ENCODE assay signal across 1 cellular context in genomic region chr2:204483497-204484164, GRCh38.
A peak's percentile ranks its signal among the peaks of the same experiment; 100 is the strongest.
TF ChIP-seq lines count a peak whose summit lies in the region.

No MANE protein-coding gene starts in this region.

TF ChIP-seq in SK-N-SH, 30 proteins besides CTCF, POLR2A, EP300 and RAD21 (continued from another document):
- TF ChIP-seq, protein P1, sequence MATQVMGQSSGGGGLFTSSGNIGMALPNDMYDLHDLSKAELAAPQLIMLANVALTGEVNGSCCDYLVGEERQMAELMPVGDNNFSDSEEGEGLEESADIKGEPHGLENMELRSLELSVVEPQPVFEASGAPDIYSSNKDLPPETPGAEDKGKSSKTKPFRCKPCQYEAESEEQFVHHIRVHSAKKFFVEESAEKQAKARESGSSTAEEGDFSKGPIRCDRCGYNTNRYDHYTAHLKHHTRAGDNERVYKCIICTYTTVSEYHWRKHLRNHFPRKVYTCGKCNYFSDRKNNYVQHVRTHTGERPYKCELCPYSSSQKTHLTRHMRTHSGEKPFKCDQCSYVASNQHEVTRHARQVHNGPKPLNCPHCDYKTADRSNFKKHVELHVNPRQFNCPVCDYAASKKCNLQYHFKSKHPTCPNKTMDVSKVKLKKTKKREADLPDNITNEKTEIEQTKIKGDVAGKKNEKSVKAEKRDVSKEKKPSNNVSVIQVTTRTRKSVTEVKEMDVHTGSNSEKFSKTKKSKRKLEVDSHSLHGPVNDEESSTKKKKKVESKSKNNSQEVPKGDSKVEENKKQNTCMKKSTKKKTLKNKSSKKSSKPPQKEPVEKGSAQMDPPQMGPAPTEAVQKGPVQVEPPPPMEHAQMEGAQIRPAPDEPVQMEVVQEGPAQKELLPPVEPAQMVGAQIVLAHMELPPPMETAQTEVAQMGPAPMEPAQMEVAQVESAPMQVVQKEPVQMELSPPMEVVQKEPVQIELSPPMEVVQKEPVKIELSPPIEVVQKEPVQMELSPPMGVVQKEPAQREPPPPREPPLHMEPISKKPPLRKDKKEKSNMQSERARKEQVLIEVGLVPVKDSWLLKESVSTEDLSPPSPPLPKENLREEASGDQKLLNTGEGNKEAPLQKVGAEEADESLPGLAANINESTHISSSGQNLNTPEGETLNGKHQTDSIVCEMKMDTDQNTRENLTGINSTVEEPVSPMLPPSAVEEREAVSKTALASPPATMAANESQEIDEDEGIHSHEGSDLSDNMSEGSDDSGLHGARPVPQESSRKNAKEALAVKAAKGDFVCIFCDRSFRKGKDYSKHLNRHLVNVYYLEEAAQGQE (IDR thresholded peaks at IDR 0.05; ENCODE audit: low read depth, low read length) = no peak
- no peak for TF ChIP-seq SIN3A (IDR thresholded peaks at IDR 0.05; ENCODE audit: borderline replicate concordance, low read depth, low read length)
- peak; percentile 76 for TF ChIP-seq GATA2 (CRISPR knock-in tag; IDR thresholded peaks at IDR 0.05)
- TF ChIP-seq MXI1 (IDR thresholded peaks at IDR 0.05; ENCODE audit: low read depth, low read length) = no peak
- TF ChIP-seq MAX (IDR thresholded peaks at IDR 0.05; ENCODE audit: low read depth) = no peak
- TF ChIP-seq FOXJ3 (CRISPR knock-in tag; IDR thresholded peaks at IDR 0.05) = peak; percentile 54; the same call in 1 of the 2 replicates
